In the genomic region with DNA sequence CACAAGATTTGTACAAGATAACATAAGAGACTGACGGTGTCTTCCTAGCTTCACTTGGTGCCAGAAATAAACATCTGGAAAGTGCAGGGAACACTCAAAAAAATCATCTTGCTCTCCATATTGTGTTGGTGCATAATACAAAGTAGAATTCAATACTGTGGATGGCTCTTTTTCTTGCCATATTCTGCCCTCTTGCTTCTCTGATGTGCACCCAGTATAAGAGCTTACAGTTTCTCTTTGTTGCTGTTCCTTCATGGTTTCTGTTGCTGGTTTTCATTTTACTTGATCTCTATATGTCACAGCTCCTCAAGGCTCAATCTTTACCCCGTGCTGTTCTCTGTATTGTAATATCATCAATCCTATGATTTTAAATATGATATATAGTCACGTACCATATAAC, we compare ENCODE assay signal across 38 cellular contexts.
"Had no signal": no experiment of that assay in that cellular context is flagged by ENCODE, and none has a peak within 500 bp of the region (broad histone marks: within the 10 kb centered on the region; RNA-seq: fewer than 3 reads in every experiment).

No MANE protein-coding gene starts in this region.

- DNase-seq: activated B cell treated with CpG ODN at 0.5 μM for 24 hours; activated CD4-positive, alpha-beta memory T cell treated with anti-CD3 and anti-CD28 coated beads, Interleukin-2, amount 10 ng/mL, durations not matched to agents 7 days and 5 days; activated CD4-positive, alpha-beta T cell treated with anti-CD3 and anti-CD28 coated beads for 1 hour; activated CD4-positive, alpha-beta T cell treated with anti-CD3 and anti-CD28 coated beads for 36 hours; activated CD4-positive, alpha-beta T cell treated with anti-CD3 and anti-CD28 coated beads for 48 hours; activated CD4-positive, alpha-beta T cell treated with anti-CD3 and anti-CD28 coated beads, Interleukin-2, amount 10 ng/mL, durations not matched to agents 7 days and 5 days; activated CD4-positive, alpha-beta T cell treated with anti-CD3 and anti-CD28 coated beads, Interleukin-2, amount 50 U/mL, for 48 hours; activated CD8-positive, alpha-beta memory T cell treated with anti-CD3 and anti-CD28 coated beads for 24 hours; activated CD8-positive, alpha-beta memory T cell treated with anti-CD3 and anti-CD28 coated beads, Interleukin-2, amount 10 ng/mL, durations not matched to agents 7 days and 5 days; activated CD8-positive, alpha-beta memory T cell treated with anti-CD3 and anti-CD28 coated beads, Interleukin-2, amount 50 U/mL, for 48 hours; activated CD8-positive, alpha-beta T cell treated with anti-CD3 and anti-CD28 coated beads, Interleukin-2, amount 10 ng/mL, durations not matched to agents 7 days and 5 days; activated effector memory CD4-positive, alpha-beta T cell treated with Interleukin-2 at 50 U/mL for 16 hours; activated gamma-delta T cell; activated naive CD4-positive, alpha-beta T cell treated with anti-CD3 and anti-CD28 coated beads, Interleukin-2, amount 10 ng/mL, durations not matched to agents 7 days and 5 days; activated naive CD4-positive, alpha-beta T cell treated with Interleukin-2 at 50 U/mL for 16 hours; activated naive CD8-positive, alpha-beta T cell treated with anti-CD3 and anti-CD28 coated beads, Interleukin-2, amount 10 ng/mL, durations not matched to agents 7 days and 5 days; activated naive CD8-positive, alpha-beta T cell treated with anti-CD3 and anti-CD28 coated beads, Interleukin-2, amount 50 U/mL, for 24 hours; activated T-cell treated with anti-CD3 and anti-CD28 coated beads, Interleukin-2, amount 50 U/mL, for 24 hours; activated T-cell treated with anti-CD3 and anti-CD28 coated beads, Interleukin-2, amount 50 U/mL, for 48 hours; amygdala; anterior cingulate cortex; caudate nucleus; cerebellar nuclear complex; T-helper 1 cell; T-helper 2 cell; T-helper 9 cell had no signal

- H3K27me3 Mint-ChIP-seq: activated B cell treated with CpG ODN at 0.5 μM for 24 hours; activated CD4-positive, alpha-beta memory T cell treated with anti-CD3 and anti-CD28 coated beads, Interleukin-2, amount 10 ng/mL, durations not matched to agents 7 days and 5 days; activated CD4-positive, alpha-beta T cell treated with anti-CD3 and anti-CD28 coated beads for 36 hours; activated CD4-positive, alpha-beta T cell treated with anti-CD3 and anti-CD28 coated beads, Interleukin-2, amount 10 ng/mL, durations not matched to agents 7 days and 5 days; activated CD8-positive, alpha-beta memory T cell treated with anti-CD3 and anti-CD28 coated beads, Interleukin-2, amount 10 ng/mL, durations not matched to agents 7 days and 5 days; activated naive CD4-positive, alpha-beta T cell treated with anti-CD3 and anti-CD28 coated beads, Interleukin-2, amount 10 ng/mL, durations not matched to agents 7 days and 5 days; activated naive CD4-positive, alpha-beta T cell treated with anti-CD3 and anti-CD28 coated beads, Interleukin-2, amount 50 U/mL, for 24 hours; activated naive CD8-positive, alpha-beta T cell; activated naive CD8-positive, alpha-beta T cell treated with anti-CD3 and anti-CD28 coated beads, Interleukin-2, amount 10 ng/mL, durations not matched to agents 7 days and 5 days; activated naive CD8-positive, alpha-beta T cell treated with anti-CD3 and anti-CD28 coated beads, Interleukin-2, amount 50 U/mL, for 24 hours; activated T-cell treated with anti-CD3 and anti-CD28 coated beads, Interleukin-2, amount 50 U/mL, for 24 hours; central memory CD8-positive, alpha-beta T cell had no signal

- H3K27me3 ChIP-seq: ascending aorta, cardiac muscle cell had no signal

- H3K9me3 ChIP-seq: ascending aorta had no signal

- FAIRE-seq: bronchial epithelial cell, TTC549 had no signal

- H3K27ac Mint-ChIP-seq: activated B cell treated with CpG ODN at 0.5 μM for 24 hours; activated CD4-positive, alpha-beta memory T cell treated with anti-CD3 and anti-CD28 coated beads, Interleukin-2, amount 10 ng/mL, durations not matched to agents 7 days and 5 days; activated CD4-positive, alpha-beta T cell treated with anti-CD3 and anti-CD28 coated beads for 36 hours; activated CD4-positive, alpha-beta T cell treated with anti-CD3 and anti-CD28 coated beads, Interleukin-2, amount 10 ng/mL, durations not matched to agents 7 days and 5 days; activated CD8-positive, alpha-beta memory T cell treated with anti-CD3 and anti-CD28 coated beads, Interleukin-2, amount 10 ng/mL, durations not matched to agents 7 days and 5 days; activated CD8-positive, alpha-beta T cell treated with anti-CD3 and anti-CD28 coated beads, Interleukin-2, amount 10 ng/mL, durations not matched to agents 7 days and 5 days; activated naive CD4-positive, alpha-beta T cell treated with anti-CD3 and anti-CD28 coated beads, Interleukin-2, amount 10 ng/mL, durations not matched to agents 7 days and 5 days; activated naive CD4-positive, alpha-beta T cell treated with anti-CD3 and anti-CD28 coated beads, Interleukin-2, amount 50 U/mL, for 24 hours; activated naive CD8-positive, alpha-beta T cell; activated naive CD8-positive, alpha-beta T cell treated with anti-CD3 and anti-CD28 coated beads, Interleukin-2, amount 10 ng/mL, durations not matched to agents 7 days and 5 days; activated naive CD8-positive, alpha-beta T cell treated with anti-CD3 and anti-CD28 coated beads, Interleukin-2, amount 50 U/mL, for 24 hours; activated T-cell treated with anti-CD3 and anti-CD28 coated beads, Interleukin-2, amount 50 U/mL, for 24 hours; activated T-helper 2 cell treated with anti-CD3 and anti-CD28 coated beads, Interferon-gamma antibody, Interleukin-2, Interleukin-4, amounts not matched to agents 10 μg/mL and 5 μg/mL and 100 μg/mL, durations not matched to agents 14 hours and 24 hours and 36 hours; brain; T-helper 1 cell treated with Interleukin-12 subunit alpha and Interleukin-12 subunit beta and Interleukin-4 antibody, amounts not matched to agents 30 μg/mL and 1 μg/mL, for 36 hours; T-helper 2 cell treated with Interferon-gamma antibody and Interleukin-4, amounts not matched to agents 5 μg/mL and 100 μg/mL, for 36 hours had no signal

- H3K4me3 Mint-ChIP-seq: activated B cell treated with CpG ODN at 0.5 μM for 24 hours; activated CD4-positive, alpha-beta memory T cell treated with anti-CD3 and anti-CD28 coated beads, Interleukin-2, amount 10 ng/mL, durations not matched to agents 7 days and 5 days; activated CD4-positive, alpha-beta T cell treated with anti-CD3 and anti-CD28 coated beads for 36 hours; activated CD4-positive, alpha-beta T cell treated with anti-CD3 and anti-CD28 coated beads, Interleukin-2, amount 10 ng/mL, durations not matched to agents 7 days and 5 days; activated CD8-positive, alpha-beta memory T cell treated with anti-CD3 and anti-CD28 coated beads, Interleukin-2, amount 10 ng/mL, durations not matched to agents 7 days and 5 days; activated CD8-positive, alpha-beta T cell treated with anti-CD3 and anti-CD28 coated beads, Interleukin-2, amount 10 ng/mL, durations not matched to agents 7 days and 5 days; activated naive CD4-positive, alpha-beta T cell treated with anti-CD3 and anti-CD28 coated beads, Interleukin-2, amount 10 ng/mL, durations not matched to agents 7 days and 5 days; activated naive CD4-positive, alpha-beta T cell treated with anti-CD3 and anti-CD28 coated beads, Interleukin-2, amount 50 U/mL, for 24 hours; activated naive CD8-positive, alpha-beta T cell; activated naive CD8-positive, alpha-beta T cell treated with anti-CD3 and anti-CD28 coated beads, Interleukin-2, amount 10 ng/mL, durations not matched to agents 7 days and 5 days; activated naive CD8-positive, alpha-beta T cell treated with anti-CD3 and anti-CD28 coated beads, Interleukin-2, amount 50 U/mL, for 24 hours; activated T-cell treated with anti-CD3 and anti-CD28 coated beads, Interleukin-2, amount 50 U/mL, for 24 hours; brain; central memory CD8-positive, alpha-beta T cell; T-helper 1 cell treated with Interleukin-12 subunit alpha and Interleukin-12 subunit beta and Interleukin-4 antibody, amounts not matched to agents 30 μg/mL and 1 μg/mL, for 36 hours; T-helper 2 cell treated with Interferon-gamma antibody and Interleukin-4, amounts not matched to agents 5 μg/mL and 100 μg/mL, for 36 hours had no signal

- H3K4me1 Mint-ChIP-seq: activated B cell treated with CpG ODN at 0.5 μM for 24 hours; activated CD4-positive, alpha-beta memory T cell treated with anti-CD3 and anti-CD28 coated beads, Interleukin-2, amount 10 ng/mL, durations not matched to agents 7 days and 5 days; activated CD4-positive, alpha-beta T cell treated with anti-CD3 and anti-CD28 coated beads for 36 hours; activated CD4-positive, alpha-beta T cell treated with anti-CD3 and anti-CD28 coated beads, Interleukin-2, amount 10 ng/mL, durations not matched to agents 7 days and 5 days; activated CD8-positive, alpha-beta memory T cell treated with anti-CD3 and anti-CD28 coated beads, Interleukin-2, amount 10 ng/mL, durations not matched to agents 7 days and 5 days; activated naive CD4-positive, alpha-beta T cell treated with anti-CD3 and anti-CD28 coated beads, Interleukin-2, amount 10 ng/mL, durations not matched to agents 7 days and 5 days; activated naive CD4-positive, alpha-beta T cell treated with anti-CD3 and anti-CD28 coated beads, Interleukin-2, amount 50 U/mL, for 24 hours; activated naive CD8-positive, alpha-beta T cell treated with anti-CD3 and anti-CD28 coated beads, Interleukin-2, amount 10 ng/mL, durations not matched to agents 7 days and 5 days; activated naive CD8-positive, alpha-beta T cell treated with anti-CD3 and anti-CD28 coated beads, Interleukin-2, amount 50 U/mL, for 24 hours; brain; central memory CD8-positive, alpha-beta T cell had no signal

- H3K36me3 Mint-ChIP-seq: activated CD8-positive, alpha-beta memory T cell treated with anti-CD3 and anti-CD28 coated beads, Interleukin-2, amount 10 ng/mL, durations not matched to agents 7 days and 5 days; activated naive CD4-positive, alpha-beta T cell treated with anti-CD3 and anti-CD28 coated beads, Interleukin-2, amount 10 ng/mL, durations not matched to agents 7 days and 5 days; activated naive CD4-positive, alpha-beta T cell treated with anti-CD3 and anti-CD28 coated beads, Interleukin-2, amount 50 U/mL, for 24 hours; activated naive CD8-positive, alpha-beta T cell; activated naive CD8-positive, alpha-beta T cell treated with anti-CD3 and anti-CD28 coated beads, Interleukin-2, amount 10 ng/mL, durations not matched to agents 7 days and 5 days; brain had no signal

- H3K9me3 Mint-ChIP-seq: brain had no signal

- H3K27ac ChIP-seq: ascending aorta, cardiac muscle cell, VCaP had no signal

- H3K4me1 ChIP-seq: ascending aorta had no signal

- ATAC-seq: activated CD4-positive, alpha-beta T cell treated with anti-CD3 and anti-CD28 coated beads for 36 hours; activated CD8-positive, alpha-beta memory T cell treated with anti-CD3 and anti-CD28 coated beads, Interleukin-2, amount 10 ng/mL, durations not matched to agents 7 days and 5 days; activated CD8-positive, alpha-beta T cell treated with anti-CD3 and anti-CD28 coated beads, Interleukin-2, amount 10 ng/mL, durations not matched to agents 7 days and 5 days; activated naive CD8-positive, alpha-beta T cell treated with anti-CD3 and anti-CD28 coated beads, Interleukin-2, amount 50 U/mL, for 24 hours had no signal
